Comparison of ENCODE assay signal across 11 cellular contexts in the genomic region with DNA sequence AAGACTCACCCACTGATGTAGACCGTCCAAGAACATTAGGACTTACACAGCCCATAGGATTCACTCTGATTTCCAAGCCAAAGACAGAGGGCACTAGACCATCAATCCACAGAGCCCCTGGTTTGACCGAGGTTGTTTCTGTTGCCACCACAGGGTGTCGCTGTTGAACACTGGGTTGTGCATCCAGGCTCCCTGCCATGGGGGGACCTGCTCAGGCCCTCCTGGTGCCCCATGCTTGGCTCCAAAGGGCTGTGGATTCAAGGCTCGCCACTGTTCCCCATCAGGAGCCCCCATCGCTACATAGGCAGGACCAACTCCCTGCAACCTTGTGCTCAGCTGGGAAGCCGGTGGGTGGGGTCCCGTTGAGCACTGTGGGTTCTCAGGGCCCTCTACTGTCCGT.
DNase-seq lines count a peak whose midpoint lies in the region; FAIRE-seq and TF ChIP-seq lines count a peak whose summit lies in the region.
"Had no signal": no experiment of that assay in that cellular context is flagged by ENCODE, and none has a peak within 500 bp of the region (broad histone marks: within the 10 kb centered on the region; RNA-seq: fewer than 3 reads in every experiment).

No MANE protein-coding gene starts in this region.

- DNase-seq in NCI-H345 (lab: John Stamatoyannopoulos, UW) (peak; percentile 9), NCI-H345 treated with DMSO at 0.1 percent for 48 hours (lab: John Stamatoyannopoulos, UW; ENCODE audit: unreplicated experiment) (no peak), bronchial epithelial cell (ENCODE audit: low read depth) (no peak), osteocyte (ENCODE audit: extremely low spot score, unreplicated experiment) (no peak), GOT3 (lab: John Stamatoyannopoulos, UW) (no peak), pons (ENCODE audit: low spot score) (no peak)
- DNase-seq in NK-92 treated with Interleukin-12 subunit alpha and Interleukin-12 subunit beta, amount 100 ng/mL, for 24 hours (lab: John Stamatoyannopoulos, UW) = no peak
- DNase-seq: DMS153 had no signal

- no peaks in the 10 kb centered on the region for H3K27me3 ChIP-seq in bronchial epithelial cell (ENCODE audit: control insufficient read depth, insufficient read depth, low read length)

- no peaks in the 10 kb centered on the region for H3K36me3 Mint-ChIP-seq in osteocyte (ENCODE audit: unreplicated experiment)

- peaks cover 10% of the 10 kb centered on the region for H3K27me3 Mint-ChIP-seq in osteocyte (ENCODE audit: unreplicated experiment)

- H3K9me3 Mint-ChIP-seq in osteocyte (ENCODE audit: unreplicated experiment) = no peaks in the 10 kb centered on the region

- no peaks in the 10 kb centered on the region for H3K36me3 ChIP-seq in bronchial epithelial cell (ENCODE audit: control insufficient read depth, insufficient read depth, low read length)

- no peak overlapping the region for H3K4me3 Mint-ChIP-seq in osteocyte (ENCODE audit: unreplicated experiment)

- H3K4me3 ChIP-seq in bronchial epithelial cell (ENCODE audit: low read depth, low read length) = no peak overlapping the region
- H3K4me3 ChIP-seq: SK-N-MC had no signal

- no peak for FAIRE-seq in bronchial epithelial cell (lab: Jason Lieb, UNC)
- FAIRE-seq: islet of Langerhans had no signal

- TF ChIP-seq CTCF in LNCAP (IDR thresholded peaks at IDR 0.05) (peak; percentile 65), bronchial epithelial cell (IDR thresholded peaks at IDR 0.05; ENCODE audit: insufficient read depth, low read length, severe bottlenecking) (peak; percentile 58), osteocyte (IDR thresholded peaks at IDR 0.05) (peak; percentile 53)

- H3K4me1 Mint-ChIP-seq in osteocyte (ENCODE audit: unreplicated experiment) = peaks cover 14% of the 10 kb centered on the region

- H3K27ac Mint-ChIP-seq in osteocyte (ENCODE audit: unreplicated experiment) = no peak overlapping the region
